In the genomic region with DNA sequence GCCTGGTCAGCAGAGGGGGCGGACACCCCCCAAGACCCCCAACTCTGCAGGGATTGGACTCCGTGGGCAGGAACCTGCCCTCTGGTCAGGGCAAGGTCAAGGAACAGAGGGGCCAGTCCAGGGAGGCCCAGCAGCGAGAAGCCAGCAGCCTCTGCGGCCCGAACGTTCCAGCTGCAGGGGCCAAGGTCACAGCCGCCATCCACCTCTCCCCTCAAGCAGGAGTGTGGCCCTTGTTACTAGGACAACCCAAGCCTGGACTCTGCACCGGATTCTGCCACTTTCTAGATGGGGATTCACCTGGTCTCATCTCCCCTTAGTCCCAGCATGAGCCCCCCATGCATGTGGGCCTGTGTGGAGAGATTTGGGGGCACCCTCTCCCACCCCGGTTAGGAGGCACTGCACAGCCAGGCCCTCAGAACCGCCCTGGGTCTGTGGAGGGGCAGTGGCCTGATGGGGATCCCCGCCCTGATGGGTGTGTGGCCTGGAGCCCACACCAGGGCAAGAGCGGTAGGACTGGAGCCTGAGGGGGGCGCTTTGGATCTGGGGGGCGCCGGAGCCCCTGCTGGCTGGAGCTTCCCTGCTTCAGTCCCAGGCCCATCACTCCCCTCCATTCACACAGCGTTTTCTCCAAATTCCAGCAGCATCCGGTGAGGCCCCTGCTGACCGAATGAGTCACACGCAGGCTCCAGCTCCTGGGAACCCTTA, we compare ENCODE assay signal across 39 cellular contexts. TPM values are rescaled to one million over a fixed set of nuclear protein-coding genes. Genes with fewer than 3 reads are reported as not detected.
"Had no signal": no experiment of that assay in that cellular context is flagged by ENCODE, and none has a peak within 500 bp of the region (broad histone marks: within the 10 kb centered on the region; RNA-seq: fewer than 3 reads in every experiment).

No MANE protein-coding gene starts in this region.

- DNase-seq: Karpas-422, Kasumi-1, MG63, MM.1S, MV-4-11, NCI-H1048, NCI-H1092, NCI-H1092 treated with DMSO at 0.1 percent for 48 hours, NCI-H1105, NCI-H1105 treated with DMSO at 0.1 percent for 48 hours, NCI-H1417, NCI-H1417 treated with DMSO at 0.1 percent for 48 hours, NCI-H1436, NCI-H1436 treated with DMSO at 0.1 percent for 48 hours, NCI-H146, NCI-H1694, NCI-H1694 treated with DMSO at 0.1 percent for 48 hours, NCI-H187, NCI-H187 treated with DMSO at 0.1 percent for 48 hours, NCI-H1930, NCI-H2029, NCI-H2029 treated with DMSO at 0.1 percent for 48 hours, NCI-H2081, NCI-H2081 treated with DMSO at 0.1 percent for 48 hours, NCI-H2107, NCI-H2171, NCI-H2171 treated with DMSO at 0.1 percent for 48 hours, NCI-H2227 treated with DMSO at 0.1 percent for 48 hours, NCI-H226, NCI-H345, NCI-H446, NCI-H446 treated with DMSO at 0.1 percent for 48 hours, NCI-H510A, NCI-H510A treated with DMSO at 0.1 percent for 48 hours, NCI-H524 had no signal

- H3K4me3 ChIP-seq: MG63 had no signal

- H3K36me3 ChIP-seq: MG63 had no signal

- H3K27me3 ChIP-seq: MG63 had no signal

RNA-seq across cellular contexts. Expression of gene ADGRA1, which starts 18.1 kb away (rescaled TPM):
- total RNA-seq: LHCN-M2, M059J, MCF 10A, NCI-H460 had no signal

RNA-seq across cellular contexts. Expression of gene KNDC1, which starts 54.2 kb away (rescaled TPM):
- total RNA-seq: M059J had no signal
